ENCODE assay signal across 22 cellular contexts in the genomic region with DNA sequence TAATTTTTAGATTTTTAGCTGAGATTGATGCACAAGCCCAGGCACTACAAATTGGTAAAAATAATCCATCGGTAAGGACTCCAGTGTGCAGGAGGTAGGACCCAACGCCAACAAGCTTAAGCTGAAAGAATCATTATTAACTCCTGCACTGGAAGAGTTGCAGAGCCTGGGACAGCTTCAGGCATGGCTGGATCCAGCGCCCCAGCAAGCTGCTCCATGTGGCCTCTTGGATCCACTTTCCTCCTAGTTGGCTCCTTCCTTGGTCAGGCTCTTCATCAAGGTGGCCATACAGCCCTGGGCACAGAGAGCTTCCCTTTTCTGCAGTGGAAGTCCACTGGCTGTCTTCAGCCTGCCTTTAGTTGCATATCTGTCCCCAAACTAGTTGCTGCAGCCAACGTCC.
"Had no signal": no experiment of that assay in that cellular context is flagged by ENCODE, and none has a peak within 500 bp of the region (broad histone marks: within the 10 kb centered on the region; RNA-seq: fewer than 3 reads in every experiment).

No MANE protein-coding gene starts in this region.

- H3K36me3 Mint-ChIP-seq: immature natural killer cell, mesothelial cell of epicardium had no signal

- H3K4me3 ChIP-seq: coronary artery, dorsolateral prefrontal cortex, esophagus muscularis mucosa, gastroesophageal sphincter, heart left ventricle, hepatocyte, left lung, lower lobe of right lung, mucosa of descending colon had no signal

- H3K9me3 Mint-ChIP-seq: mesothelial cell of epicardium had no signal

- H3K4me3 Mint-ChIP-seq: immature natural killer cell, mesothelial cell of epicardium had no signal

- H3K27ac Mint-ChIP-seq: immature natural killer cell had no signal

- H3K4me1 Mint-ChIP-seq: immature natural killer cell had no signal

- H3K9me3 ChIP-seq: esophagus muscularis mucosa, gastroesophageal sphincter, heart left ventricle, lower lobe of right lung, mucosa of descending colon had no signal

- DNase-seq: dermis blood vessel endothelial cell; dorsolateral prefrontal cortex; effector CD4-positive, alpha-beta T cell; effector memory CD4-positive, alpha-beta T cell; foreskin keratinocyte; hypothalamus; immature natural killer cell; islet precursor cell; kidney; kidney glomerular epithelial cell; left colon; lower lobe of right lung; mesenchymal stem cell had no signal

- H3K27me3 ChIP-seq: dorsolateral prefrontal cortex, esophagus muscularis mucosa, foreskin keratinocyte, gastroesophageal sphincter, heart left ventricle, hepatocyte, left lung had no signal

- ATAC-seq: foreskin keratinocyte, gastroesophageal sphincter, heart left ventricle, left colon, left ventricle myocardium superior, mucosa of descending colon had no signal

- H3K36me3 ChIP-seq: gastroesophageal sphincter, heart left ventricle, left lung, lower lobe of right lung had no signal

- H3K4me1 ChIP-seq: left lung, lower lobe of right lung had no signal

- H3K27ac ChIP-seq: coronary artery, dorsolateral prefrontal cortex, esophagus muscularis mucosa, foreskin keratinocyte, gastroesophageal sphincter, left lung, lower lobe of right lung had no signal
